In genomic region chr11:12746593-12747097, GRCh38 we compare ENCODE assay signal across 10 cellular contexts.
A peak's percentile ranks its signal among the peaks of the same experiment; 100 is the strongest.
DNase-seq lines count a peak whose midpoint lies in the region; ATAC-seq and TF ChIP-seq lines count a peak whose summit lies in the region.
"Had no signal": no experiment of that assay in that cellular context is flagged by ENCODE, and none has a peak within 500 bp of the region (broad histone marks: within the 10 kb centered on the region; RNA-seq: fewer than 3 reads in every experiment).

No MANE protein-coding gene starts in this region.

- H3K27me3 ChIP-seq in SJCRH30 (no peaks in the 10 kb centered on the region), hepatocyte (no peaks in the 10 kb centered on the region)
- H3K27me3 ChIP-seq: upper lobe of left lung had no signal

- no peaks in the 10 kb centered on the region for H3K4me1 Mint-ChIP-seq in activated naive CD4-positive, alpha-beta T cell treated with anti-CD3 and anti-CD28 coated beads for 36 hours (ENCODE audit: low read depth)

- peaks cover 100% of the 10 kb centered on the region for H3K79me2 ChIP-seq in hepatocyte

- DNase-seq in A172 (ENCODE audit: low spot score) (peak; percentile 44), NCI-H1092 (lab: John Stamatoyannopoulos, UW) (peak; percentile 91), SJCRH30 (peak; percentile 97 to 98), hepatocyte (ENCODE audit: low spot score) (peak; percentile 79), inferior parietal cortex (ENCODE audit: extremely low spot score) (no peak)
- DNase-seq in activated naive CD4-positive, alpha-beta T cell treated with anti-CD3 and anti-CD28 coated beads for 36 hours, result no peak

- ATAC-seq in GM18867 (IDR thresholded peaks at IDR 0.05; ENCODE audit: unreplicated experiment), result no peak
- no peak for ATAC-seq in HG03442 (IDR thresholded peaks at IDR 0.05; ENCODE audit: unreplicated experiment)

- H3K4me1 ChIP-seq in SJCRH30, result peaks cover 10% of the 10 kb centered on the region
- peaks cover 27% of the 10 kb centered on the region for H3K4me1 ChIP-seq in hepatocyte (ENCODE audit: insufficient read depth)

- no peaks in the 10 kb centered on the region for H3K9me2 ChIP-seq in hepatocyte (replicated peaks; ENCODE audit: insufficient read depth)

- H3K4me3 ChIP-seq in SJCRH30, result no peak overlapping the region
- H3K4me3 ChIP-seq in hepatocyte, result no peak overlapping the region
- H3K4me3 ChIP-seq: SK-N-MC, upper lobe of left lung had no signal

- no peak overlapping the region for H2AFZ ChIP-seq in hepatocyte

- H3K36me3 Mint-ChIP-seq in activated naive CD4-positive, alpha-beta T cell treated with anti-CD3 and anti-CD28 coated beads for 36 hours (ENCODE audit: low read depth), result no peaks in the 10 kb centered on the region

- peaks cover 44% of the 10 kb centered on the region for H4K20me1 ChIP-seq in hepatocyte (ENCODE audit: insufficient read depth, poor library complexity, severe bottlenecking)

- H3K27me3 Mint-ChIP-seq in activated naive CD4-positive, alpha-beta T cell treated with anti-CD3 and anti-CD28 coated beads for 36 hours (ENCODE audit: low read depth), result peaks cover 9% of the 10 kb centered on the region

- intact Hi-C loops in activated naive CD4-positive, alpha-beta T cell treated with anti-CD3 and anti-CD28 coated beads for 36 hours (cut with micrococcal nuclease), result no loop called here

- no peak for TF ChIP-seq CTCF in hepatocyte (IDR thresholded peaks at IDR 0.05; ENCODE audit: poor library complexity)

- H3K4me3 Mint-ChIP-seq in activated naive CD4-positive, alpha-beta T cell treated with anti-CD3 and anti-CD28 coated beads for 36 hours, result no peak overlapping the region

- 35% methylated on average over 6 of the region's 6 CpGs for WGBS in hepatocyte (ENCODE audit: low lambda C conversion rate, missing lambda C conversion rate)

- H3K27ac ChIP-seq in SJCRH30 (no peak overlapping the region), hepatocyte (peak overlapping the region; percentile 24)
- H3K27ac ChIP-seq: SK-N-MC, upper lobe of left lung had no signal

- no peaks in the 10 kb centered on the region for H3K9me3 ChIP-seq in SJCRH30 (replicated peaks)
- H3K9me3 ChIP-seq in hepatocyte (ENCODE audit: low read depth), result no peaks in the 10 kb centered on the region
- H3K9me3 ChIP-seq: upper lobe of left lung had no signal

- no peaks in the 10 kb centered on the region for H3K36me3 ChIP-seq in SJCRH30
- no peaks in the 10 kb centered on the region for H3K36me3 ChIP-seq in hepatocyte (replicated peaks; ENCODE audit: insufficient read depth, low read depth)
- H3K36me3 ChIP-seq: upper lobe of left lung had no signal

- peak overlapping the region; percentile 41 for H3K4me2 ChIP-seq in hepatocyte

- CTCF ChIA-PET in activated naive CD4-positive, alpha-beta T cell treated with anti-CD3 and anti-CD28 coated beads for 36 hours (lab: Charles Lee), result interaction anchor here (0.7 kb wide), 1 partner anchor 50 kb away, joined by 5 read pairs; no protein-coding TSS in a partner anchor

- H3K9me3 Mint-ChIP-seq in activated naive CD4-positive, alpha-beta T cell treated with anti-CD3 and anti-CD28 coated beads for 36 hours, result no peaks in the 10 kb centered on the region

- no peak overlapping the region for H3K27ac Mint-ChIP-seq in activated naive CD4-positive, alpha-beta T cell treated with anti-CD3 and anti-CD28 coated beads for 36 hours

Comparison
In these comparisons a context has a peak if more than half of its experiments do, and no peak if none do; other contexts are left out.
1. DNase-seq: peak in A172 (single experiment), NCI-H1092 (single experiment), SJCRH30 (2 of 2) and hepatocyte (single experiment); none in inferior parietal cortex (single experiment) and activated naive CD4-positive, alpha-beta T cell treated with anti-CD3 and anti-CD28 coated beads for 36 hours (single experiment).